In genomic region chr3:31225923-31226322, GRCh38 we compare ENCODE assay signal across 15 cellular contexts.
A peak's percentile ranks its signal among the peaks of the same experiment; 100 is the strongest.
DNase-seq lines count a peak whose midpoint lies in the region; ATAC-seq and TF ChIP-seq lines count a peak whose summit lies in the region.
"Had no signal": no experiment of that assay in that cellular context is flagged by ENCODE, and none has a peak within 500 bp of the region (broad histone marks: within the 10 kb centered on the region; RNA-seq: fewer than 3 reads in every experiment).

No MANE protein-coding gene starts in this region.

- no peaks in the 10 kb centered on the region for H3K27me3 ChIP-seq in spleen (replicated peaks in 1 of 7)

- DNase-seq in activated CD8-positive, alpha-beta memory T cell treated with anti-CD3 and anti-CD28 coated beads, Interleukin-2, amount 10 ng/mL, durations not matched to agents 7 days and 5 days = no peak
- DNase-seq in activated CD8-positive, alpha-beta memory T cell treated with anti-CD3 and anti-CD28 coated beads, Interleukin-2, amount 50 U/mL, for 4 hours = no peak
- DNase-seq in NAMALWA (ENCODE audit: low spot score) (peak; percentile 33), spleen (no peak), HK-2 (ENCODE audit: unreplicated experiment) (no peak), HFFc6 (no peak)
- DNase-seq in activated naive CD8-positive, alpha-beta T cell treated with anti-CD3 and anti-CD28 coated beads for 36 hours = no peak
- DNase-seq: Calu3, hippocampal formation, midbrain, NCI-H1694, NCI-H524 treated with DMSO at 0.1 percent for 48 hours, PC-9 had no signal

- peaks cover 3% of the 10 kb centered on the region for H3K9me3 Mint-ChIP-seq in activated CD8-positive, alpha-beta memory T cell treated with anti-CD3 and anti-CD28 coated beads, Interleukin-2, amount 10 ng/mL, durations not matched to agents 7 days and 5 days (ENCODE audit: low read depth)
- H3K9me3 Mint-ChIP-seq in activated naive CD8-positive, alpha-beta T cell treated with anti-CD3 and anti-CD28 coated beads for 36 hours = peaks cover 7% of the 10 kb centered on the region
- no peaks in the 10 kb centered on the region for H3K9me3 Mint-ChIP-seq in HFFc6

- CTCF ChIA-PET in activated CD8-positive, alpha-beta memory T cell treated with anti-CD3 and anti-CD28 coated beads, Interleukin-2, amount 10 ng/mL, durations not matched to agents 7 days and 5 days (lab: Charles Lee) = no interaction called here

- ATAC-seq in activated CD8-positive, alpha-beta memory T cell treated with anti-CD3 and anti-CD28 coated beads, Interleukin-2, amount 10 ng/mL, durations not matched to agents 7 days and 5 days = no peak
- no peak for ATAC-seq in HG03571 (IDR thresholded peaks at IDR 0.05; ENCODE audit: unreplicated experiment)
- ATAC-seq: SK-N-SH treated with all-trans-retinoic acid at 6 μM for 48 hours had no signal

- peak overlapping the region; percentile 2 for H3K4me3 Mint-ChIP-seq in activated CD8-positive, alpha-beta memory T cell treated with anti-CD3 and anti-CD28 coated beads, Interleukin-2, amount 10 ng/mL, durations not matched to agents 7 days and 5 days
- no peak overlapping the region for H3K4me3 Mint-ChIP-seq in activated naive CD8-positive, alpha-beta T cell treated with anti-CD3 and anti-CD28 coated beads for 36 hours
- no peak overlapping the region for H3K4me3 Mint-ChIP-seq in HFFc6

- H3K4me1 ChIP-seq in spleen = peaks cover 5 to 87% (median 35%) of the 10 kb centered on the region in 6 donors

- peak overlapping the region; percentile 80 for H3K27ac Mint-ChIP-seq in activated CD8-positive, alpha-beta memory T cell treated with anti-CD3 and anti-CD28 coated beads, Interleukin-2, amount 10 ng/mL, durations not matched to agents 7 days and 5 days
- peak overlapping the region; percentile 70 for H3K27ac Mint-ChIP-seq in activated naive CD8-positive, alpha-beta T cell treated with anti-CD3 and anti-CD28 coated beads for 36 hours
- no peak overlapping the region for H3K27ac Mint-ChIP-seq in HFFc6

- no peaks in the 10 kb centered on the region for H3K9me3 ChIP-seq in spleen

- no peaks in the 10 kb centered on the region for H3K36me3 ChIP-seq in spleen

- peaks cover 17% of the 10 kb centered on the region for H3K36me3 Mint-ChIP-seq in activated CD8-positive, alpha-beta memory T cell treated with anti-CD3 and anti-CD28 coated beads, Interleukin-2, amount 10 ng/mL, durations not matched to agents 7 days and 5 days
- peaks cover 17% of the 10 kb centered on the region for H3K36me3 Mint-ChIP-seq in activated naive CD8-positive, alpha-beta T cell treated with anti-CD3 and anti-CD28 coated beads for 36 hours
- no peaks in the 10 kb centered on the region for H3K36me3 Mint-ChIP-seq in HFFc6 (ENCODE audit: low read depth)

- no peak for TF ChIP-seq POLR2A in spleen (IDR thresholded peaks at IDR 0.05)

- WGBS in spleen, 5 donors = 43 to 61% (median 51%) methylated on average over 3 of the region's 3 CpGs

- peaks cover 56% of the 10 kb centered on the region for H3K4me1 Mint-ChIP-seq in activated CD8-positive, alpha-beta memory T cell treated with anti-CD3 and anti-CD28 coated beads, Interleukin-2, amount 10 ng/mL, durations not matched to agents 7 days and 5 days
- peaks cover 63% of the 10 kb centered on the region for H3K4me1 Mint-ChIP-seq in activated naive CD8-positive, alpha-beta T cell treated with anti-CD3 and anti-CD28 coated beads for 36 hours
- no peaks in the 10 kb centered on the region for H3K4me1 Mint-ChIP-seq in HFFc6 (ENCODE audit: low read depth)

- TF ChIP-seq CTCF in spleen (IDR thresholded peaks at IDR 0.05 in 8 of 11, conservative IDR thresholded peaks at IDR 0.05 in 3 of 11) (no peak), HFFc6 (IDR thresholded peaks at IDR 0.05) (no peak)

- no peaks in the 10 kb centered on the region for H3K27me3 Mint-ChIP-seq in activated CD8-positive, alpha-beta memory T cell treated with anti-CD3 and anti-CD28 coated beads, Interleukin-2, amount 10 ng/mL, durations not matched to agents 7 days and 5 days
- H3K27me3 Mint-ChIP-seq in activated naive CD8-positive, alpha-beta T cell treated with anti-CD3 and anti-CD28 coated beads for 36 hours = no peaks in the 10 kb centered on the region
- peaks cover 7% of the 10 kb centered on the region; the same call in 1 of the 2 replicates for H3K27me3 Mint-ChIP-seq in HFFc6 (ENCODE audit: insufficient read depth)

- intact Hi-C loops in spleen (cut with DNase I; ENCODE audit: low total_unique reads) = no loop called here

- peak overlapping the region in 7 of 8 donors; percentile 23 to 79 (median 65) for H3K27ac ChIP-seq in spleen
- H3K27ac ChIP-seq: PC-9 had no signal

- peak overlapping the region in 1 of 8 donors; percentile 26 for H3K4me3 ChIP-seq in spleen
- H3K4me3 ChIP-seq: PC-9 had no signal
